Comparison of ENCODE assay signal across 10 cellular contexts in the genomic region with DNA sequence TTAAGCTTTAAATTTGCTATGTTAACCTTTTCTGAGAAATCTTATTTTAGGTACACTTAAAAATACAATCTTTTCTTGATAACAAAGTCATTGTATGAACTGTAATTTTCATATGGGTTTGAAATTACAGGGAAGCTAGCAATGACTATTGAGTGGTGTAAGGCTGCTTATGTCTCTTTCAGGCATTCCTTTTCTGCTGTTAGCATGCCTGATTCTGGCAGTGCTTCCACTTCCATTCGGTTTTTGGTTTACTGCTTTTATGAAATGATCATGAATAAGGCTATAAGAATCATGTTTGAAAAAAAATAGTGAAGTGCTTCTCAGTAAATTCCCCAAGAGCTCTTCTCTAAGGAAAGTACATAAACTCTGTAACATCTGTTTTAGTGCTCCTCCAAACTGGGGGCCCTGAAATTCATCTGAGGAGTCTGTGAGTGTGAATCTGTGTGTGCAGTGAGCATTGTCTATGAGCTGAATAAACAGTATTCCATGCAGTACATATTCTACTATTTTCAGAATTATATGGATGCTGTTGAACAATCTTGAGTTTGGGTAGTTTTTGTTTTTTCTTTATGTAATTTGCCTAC.
DNase-seq lines count a peak whose midpoint lies in the region; ATAC-seq and TF ChIP-seq lines count a peak whose summit lies in the region.
"Had no signal": no experiment of that assay in that cellular context is flagged by ENCODE, and none has a peak within 500 bp of the region (broad histone marks: within the 10 kb centered on the region; RNA-seq: fewer than 3 reads in every experiment).

No MANE protein-coding gene starts in this region.

- H3K4me3 Mint-ChIP-seq in neural progenitor cell = no peak overlapping the region

- H3K27me3 ChIP-seq in neural progenitor cell = no peaks in the 10 kb centered on the region

- TF ChIP-seq CTCF in GM12865 (IDR thresholded peaks at IDR 0.05; ENCODE audit: insufficient read depth, low read depth, low read length, missing control alignments) (no peak), fibroblast of the aortic adventitia (IDR thresholded peaks at IDR 0.05; ENCODE audit: insufficient read depth, low read length) (no peak), GM13977 (IDR thresholded peaks at IDR 0.05; ENCODE audit: extremely low read depth, insufficient read depth, missing control alignments) (no peak), neural progenitor cell (IDR thresholded peaks at IDR 0.05) (no peak)

- H3K9me3 Mint-ChIP-seq in neural progenitor cell = peaks cover 4% of the 10 kb centered on the region

- H3K4me1 ChIP-seq in neural progenitor cell = no peaks in the 10 kb centered on the region

- peaks cover 80% of the 10 kb centered on the region for H3K79me2 ChIP-seq in neural progenitor cell (ENCODE audit: low read depth)

- no peaks in the 10 kb centered on the region for H3K27me3 Mint-ChIP-seq in neural progenitor cell (ENCODE audit: insufficient read depth, low read depth)

- ATAC-seq in GM21423 (IDR thresholded peaks at IDR 0.05; ENCODE audit: unreplicated experiment) (peak; percentile 10), HG03558 (IDR thresholded peaks at IDR 0.05; ENCODE audit: extremely low read depth, unreplicated experiment) (peak; percentile 6), HG02623 (IDR thresholded peaks at IDR 0.05; ENCODE audit: unreplicated experiment) (no peak)

- in situ Hi-C loops in GM13977 (cut with MboI; ENCODE audit: low pct_unique_long_range_greater_than_20kb, low sequenced_read_pairs, unreplicated experiment) = no loop called here

- no peaks in the 10 kb centered on the region for H3K9me3 ChIP-seq in neural progenitor cell (ENCODE audit: low read depth)

- H3K4me3 ChIP-seq in GM12865 (ENCODE audit: low read depth, low read length) (peak overlapping the region; percentile 31), fibroblast of the aortic adventitia (ENCODE audit: low read depth, low read length) (no peak overlapping the region), neural progenitor cell (no peak overlapping the region)
- H3K4me3 ChIP-seq: lung, PC-9 had no signal

- H3K4me1 Mint-ChIP-seq in neural progenitor cell = peaks cover 2% of the 10 kb centered on the region

- H4K20me1 ChIP-seq in neural progenitor cell (ENCODE audit: low read depth) = no peaks in the 10 kb centered on the region

- H2AFZ ChIP-seq in neural progenitor cell (replicated peaks) = no peak overlapping the region
- H2AFZ ChIP-seq: PC-9 had no signal

- peaks cover 7% of the 10 kb centered on the region for H3K36me3 Mint-ChIP-seq in neural progenitor cell

- no peak overlapping the region for H3K9ac ChIP-seq in neural progenitor cell

- H3K4me2 ChIP-seq in neural progenitor cell = no peak overlapping the region
- H3K4me2 ChIP-seq: PC-9 had no signal

- peaks cover 3% of the 10 kb centered on the region for H3K36me3 ChIP-seq in neural progenitor cell

- no peak overlapping the region for H3K27ac Mint-ChIP-seq in neural progenitor cell

- DNase-seq in GM12865 (ENCODE audit: low read depth) (peak; percentile 38), fibroblast of the aortic adventitia (ENCODE audit: low read depth) (peak; percentile 76), GM13977 (ENCODE audit: low spot score) (no peak), NCI-H774 (lab: John Stamatoyannopoulos, UW) (no peak), neural progenitor cell (ENCODE audit: low spot score) (no peak)
- DNase-seq: PC-9 had no signal

- no peak overlapping the region for H3K27ac ChIP-seq in neural progenitor cell
- H3K27ac ChIP-seq: PC-9 had no signal

- H3F3A ChIP-seq in neural progenitor cell (ENCODE audit: low read depth) = no peaks in the 10 kb centered on the region

Comparison
In these comparisons a context has a peak if more than half of its experiments do, and no peak if none do; other contexts are left out.
1. DNase-seq: peak in GM12865 (single experiment) and fibroblast of the aortic adventitia (single experiment); none in GM13977 (single experiment), NCI-H774 (single experiment) and neural progenitor cell (single experiment).